8 cellular contexts compared by ENCODE assay signal in the genomic region with DNA sequence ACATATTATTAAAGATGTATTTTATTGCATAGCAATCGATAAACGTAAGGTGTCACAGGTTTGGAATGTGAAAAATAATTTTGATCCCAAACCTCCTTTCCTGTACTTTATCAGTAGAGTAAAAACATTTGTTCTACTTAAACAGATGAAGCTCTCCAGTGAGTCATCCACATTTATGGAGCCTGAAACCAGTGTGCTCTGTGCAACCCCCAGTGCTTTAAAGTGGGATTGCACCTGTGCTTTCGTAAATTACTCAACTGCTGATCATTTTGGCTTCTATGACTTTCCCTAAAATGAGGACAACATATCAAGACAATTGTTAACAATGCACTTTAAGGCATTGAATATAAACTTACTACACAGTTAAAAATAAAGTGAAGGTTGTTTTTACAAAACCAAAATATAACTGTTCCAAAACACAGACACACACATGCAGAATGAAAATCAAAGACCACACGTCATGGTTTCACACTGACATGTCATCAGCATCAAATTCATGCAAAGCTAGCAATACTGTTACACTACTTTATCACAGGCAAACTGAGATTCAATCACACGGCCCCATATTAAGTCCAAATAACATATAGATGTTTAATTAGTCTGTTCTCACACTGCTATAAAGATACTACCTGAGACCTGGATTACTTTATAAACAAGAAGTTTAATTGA. TPM values are rescaled to one million over a fixed set of nuclear protein-coding genes. Genes with fewer than 3 reads are reported as not detected.
DNase-seq lines count a peak whose midpoint lies in the region; ATAC-seq and TF ChIP-seq lines count a peak whose summit lies in the region.

No MANE protein-coding gene starts in this region.

- TF ChIP-seq POLR2A in spleen (IDR thresholded peaks at IDR 0.05), result no peak

- H3K9me3 ChIP-seq in spleen, result peaks cover 0 to 24% (median 19%) of the 10 kb centered on the region in 8 donors

- peaks cover 21% of the 10 kb centered on the region for H3K4me1 Mint-ChIP-seq in HFFc6 (ENCODE audit: low read depth)

- H3K4me1 ChIP-seq in spleen, result peaks cover 0 to 7% (median 1%) of the 10 kb centered on the region in 6 donors

- peaks cover 46% of the 10 kb centered on the region for H3K36me3 Mint-ChIP-seq in HFFc6 (ENCODE audit: low read depth)

- WGBS in spleen, 5 donors, result 88 to 94% (median 90%) methylated on average over 5 of the region's 5 CpGs

- H3K9me3 Mint-ChIP-seq in HFFc6, result peaks cover 12% of the 10 kb centered on the region

- peaks cover 0 to 93% (median 69%) of the 10 kb centered on the region in 6 donors for H3K36me3 ChIP-seq in spleen

- intact Hi-C loops in spleen (cut with DNase I; ENCODE audit: low total_unique reads) (no loop called here), sciatic nerve (cut with DNase I) (no loop called here)

- H3K27me3 ChIP-seq in spleen (replicated peaks in 1 of 7), result no peaks in the 10 kb centered on the region

- TF ChIP-seq CTCF in HFFc6 (IDR thresholded peaks at IDR 0.05), result peak; percentile 82
- TF ChIP-seq CTCF in foreskin fibroblast (IDR thresholded peaks at IDR 0.05; ENCODE audit: low read depth, low read length), result peak; percentile 64
- peak in 3 of 11 experiments; percentile 16 to 45 (median 16) for TF ChIP-seq CTCF in spleen (IDR thresholded peaks at IDR 0.05 in 8 of 11, conservative IDR thresholded peaks at IDR 0.05 in 3 of 11)

- H3K4me3 ChIP-seq in foreskin fibroblast (ENCODE audit: low read depth in 1 of 2, low read length in 2 of 2) (no peak overlapping the region), spleen (no peak overlapping the region)

- no peak for ATAC-seq in GM21381 (IDR thresholded peaks at IDR 0.05; ENCODE audit: unreplicated experiment)
- no peak for ATAC-seq in sciatic nerve

- no peak overlapping the region for H3K27ac ChIP-seq in spleen

- no peak overlapping the region for H3K4me3 Mint-ChIP-seq in HFFc6

- H3K27me3 Mint-ChIP-seq in HFFc6 (ENCODE audit: insufficient read depth), result peaks cover 2% of the 10 kb centered on the region

- peak; percentile 19 for DNase-seq in COR-L47 (lab: John Stamatoyannopoulos, UW)
- peak; percentile 71 for DNase-seq in HFFc6
- peak; percentile 55 for DNase-seq in SW480 (ENCODE audit: low spot score)
- peak; percentile 61 to 86 for DNase-seq in foreskin fibroblast
- DNase-seq in stimulated activated CD4-positive, alpha-beta T cell treated with anti-CD3 and anti-CD28 coated beads, Interleukin-4, amount 100 ng/mL, for 1 hour, result peak; percentile 22
- DNase-seq in spleen, result no peak
- DNase-seq in sciatic nerve (ENCODE audit: low spot score), result no peak

- H3K27ac Mint-ChIP-seq in HFFc6, result peak overlapping the region; percentile 62

RNA-seq across cellular contexts. Expression of a gene that starts 9.7 kb away (rescaled TPM):
- total RNA-seq in HFFc6 (2021; fragmentation: NEBNext Ultra II Directional; extraction: Animal tissue kit (Norgen Biotek cat#: 25700)), result 10 to 100 TPM; 24.6 to 28.5 (median 26.5) TPM
- total RNA-seq in spleen (10 to 100 TPM; 20.0 to 28.5 (median 22.2) TPM), sciatic nerve (27.0 TPM)
- 10 to 100 TPM; 20.2 to 29.3 (median 23.0) TPM for polyA plus RNA-seq in spleen

Comparison
In these comparisons a context has a peak if more than half of its experiments do, and no peak if none do; other contexts are left out.
1. DNase-seq: peak in COR-L47 (single experiment), HFFc6 (single experiment), SW480 (single experiment), foreskin fibroblast (2 of 2) and stimulated activated CD4-positive, alpha-beta T cell treated with anti-CD3 and anti-CD28 coated beads, Interleukin-4, amount 100 ng/mL, for 1 hour (single experiment); none in spleen (single experiment) and sciatic nerve (single experiment).